ENCODE assay signal across 24 cellular contexts in genomic region chr2:188319845-188320244, GRCh38. TPM values are rescaled to one million over a fixed set of nuclear protein-coding genes. Genes with fewer than 3 reads are reported as not detected.
DNase-seq lines count a peak whose midpoint lies in the region; ATAC-seq, FAIRE-seq and TF ChIP-seq lines count a peak whose summit lies in the region.
"Had no signal": no experiment of that assay in that cellular context is flagged by ENCODE, and none has a peak within 500 bp of the region (broad histone marks: within the 10 kb centered on the region; RNA-seq: fewer than 3 reads in every experiment).

No MANE protein-coding gene starts in this region.

- H3K4me3 ChIP-seq in bronchial epithelial cell (ENCODE audit: low read depth, low read length): no peak overlapping the region
- H3K4me3 ChIP-seq: thoracic aorta had no signal

- no peaks in the 10 kb centered on the region for H3K36me3 ChIP-seq in bronchial epithelial cell (ENCODE audit: control insufficient read depth, insufficient read depth, low read length)
- H3K36me3 ChIP-seq: thoracic aorta had no signal

- ATAC-seq in GM18511 (IDR thresholded peaks at IDR 0.05; ENCODE audit: unreplicated experiment): no peak
- no peak for ATAC-seq in GM18502 (IDR thresholded peaks at IDR 0.05; ENCODE audit: poor library complexity, unreplicated experiment)
- ATAC-seq: Right ventricle myocardium inferior had no signal

- H3K27me3 ChIP-seq in bronchial epithelial cell (ENCODE audit: control insufficient read depth, insufficient read depth, low read length): no peaks in the 10 kb centered on the region

- TF ChIP-seq CTCF in GM12873 (IDR thresholded peaks at IDR 0.05; ENCODE audit: insufficient read depth, low read depth, low read length, missing control alignments) (peak; percentile 8), bronchial epithelial cell (IDR thresholded peaks at IDR 0.05; ENCODE audit: insufficient read depth, low read length, severe bottlenecking) (no peak)

- DNase-seq in HuH-7 (ENCODE audit: low spot score) (peak; percentile 27), bronchial epithelial cell (ENCODE audit: low read depth) (peak; percentile 5), iPS-NIHi11 (ENCODE audit: low spot score) (peak; percentile 21), SKM-1 treated with dmso at 0.1 percent for 144 hours (lab: John Stamatoyannopoulos, UW; ENCODE audit: unreplicated experiment) (no peak), amygdala (lab: John Stamatoyannopoulos, UW) (no peak)
- DNase-seq: activated CD4-positive, alpha-beta T cell treated with anti-CD3 and anti-CD28 coated beads for 4 hours; activated naive CD4-positive, alpha-beta T cell treated with Interleukin-2 at 50 U/mL for 16 hours; activated T-cell treated with anti-CD3 and anti-CD28 coated beads, Interleukin-2, amount 50 U/mL, for 48 hours; amniotic stem cell; CD4-positive, alpha-beta memory T cell; GDM1; NCI-H146; NCI-H2171; NCI-H524 treated with DMSO at 0.1 percent for 48 hours; nucleus accumbens; stimulated activated CD4-positive, alpha-beta T cell treated with anti-CD3 and anti-CD28 coated beads, Interleukin-4, amount 100 ng/mL, for 1 hour; stimulated activated naive CD4-positive, alpha-beta T cell had no signal

- peak; percentile 52 for FAIRE-seq in bronchial epithelial cell (lab: Jason Lieb, UNC)
- FAIRE-seq: TTC549 had no signal

RNA-seq across cellular contexts. Expression of gene GULP1, which starts 28.2 kb away (rescaled TPM):
- 30.0 and 39.2 TPM in 2 replicates for total RNA-seq in bronchial epithelial cell
- total RNA-seq: CD4-positive, alpha-beta memory T cell; OCI-LY7 had no signal

Comparison
In these comparisons a context has a peak if more than half of its experiments do, and no peak if none do; other contexts are left out.
1. DNase-seq: peak in HuH-7 (single experiment), bronchial epithelial cell (single experiment) and iPS-NIHi11 (single experiment); none in SKM-1 treated with dmso at 0.1 percent for 144 hours (single experiment) and amygdala (0 of 56).